ENCODE assay signal across 19 cellular contexts in genomic region chr13:24187185-24187584, GRCh38. TPM values are rescaled to one million over a fixed set of nuclear protein-coding genes. Genes with fewer than 3 reads are reported as not detected.
DNase-seq lines count a peak whose midpoint lies in the region; ATAC-seq and TF ChIP-seq lines count a peak whose summit lies in the region.
"Had no signal": no experiment of that assay in that cellular context is flagged by ENCODE, and none has a peak within 500 bp of the region (broad histone marks: within the 10 kb centered on the region; RNA-seq: fewer than 3 reads in every experiment).

No MANE protein-coding gene starts in this region.

- H3K27ac Mint-ChIP-seq in CD4-positive, alpha-beta T cell: no peak overlapping the region
- H3K27ac Mint-ChIP-seq: memory B cell had no signal

- H3K27me3 ChIP-seq in SK-N-SH (ENCODE audit: insufficient read depth) (no peaks in the 10 kb centered on the region), neutrophil (no peaks in the 10 kb centered on the region)
- no peaks in the 10 kb centered on the region for H3K27me3 ChIP-seq in CD4-positive, alpha-beta T cell (ENCODE audit: control insufficient read depth, insufficient read depth, low read length)
- H3K27me3 ChIP-seq: SJSA1 had no signal

- H3K4me2 ChIP-seq in SK-N-SH: no peak overlapping the region

- H3K4me1 ChIP-seq in SK-N-SH (ENCODE audit: control insufficient read depth in 1 of 2, insufficient read depth in 2 of 2, low read depth in 1 of 2, low read length in 1 of 2): no peaks in the 10 kb centered on the region
- H3K4me1 ChIP-seq in neutrophil (ENCODE audit: control insufficient read depth in 1 of 2, insufficient read depth in 1 of 2, low read depth in 1 of 2, low read length in 1 of 2): peaks cover 4 to 22% of the 10 kb centered on the region in 2 experiments
- H3K4me1 ChIP-seq: HAP-1 had no signal

- no peak for DNase-seq in activated CD4-positive, CD25-positive, alpha-beta regulatory T cell (lab: John Stamatoyannopoulos, UW)
- DNase-seq in SK-N-SH: no peak
- peak; percentile 46 for DNase-seq in choroid plexus epithelial cell (ENCODE audit: low read depth)
- no peak for DNase-seq in CD4-positive, alpha-beta T cell
- no peak for DNase-seq in DMS79 (lab: John Stamatoyannopoulos, UW)
- DNase-seq in G401 (ENCODE audit: low spot score): no peak
- DNase-seq: 8988T; activated CD4-positive, alpha-beta T cell treated with anti-CD3 and anti-CD28 coated beads, Interleukin-2, amount 50 U/mL, for 4 hours; anterior cingulate cortex; DMS 273 treated with DMSO at 0.1 percent for 48 hours; Karpas-422; NCI-H226; substantia nigra had no signal

- no peaks in the 10 kb centered on the region for H3F3A ChIP-seq in SK-N-SH (replicated peaks; ENCODE audit: insufficient read depth)

- no peak overlapping the region for H3K9ac ChIP-seq in SK-N-SH

- no peaks in the 10 kb centered on the region for H3K36me3 Mint-ChIP-seq in CD4-positive, alpha-beta T cell (ENCODE audit: low read depth)

- in situ Hi-C loops in G401 (cut with HindIII; ENCODE audit: low sequenced_read_pairs): no loop called here

- no peak overlapping the region for H3K27ac ChIP-seq in SK-N-SH (ENCODE audit: low read depth in 2 of 2, low read length in 1 of 2)
- peak overlapping the region; percentile 30 for H3K27ac ChIP-seq in neutrophil
- no peak overlapping the region for H3K27ac ChIP-seq in CD4-positive, alpha-beta T cell (ENCODE audit: low read depth, low read length)
- H3K27ac ChIP-seq: SJSA1 had no signal

- H3K4me3 Mint-ChIP-seq in CD4-positive, alpha-beta T cell: no peak overlapping the region
- H3K4me3 Mint-ChIP-seq: memory B cell had no signal

- no peaks in the 10 kb centered on the region for H3K9me2 ChIP-seq in SK-N-SH

- no peaks in the 10 kb centered on the region for H3K79me2 ChIP-seq in SK-N-SH (ENCODE audit: insufficient read depth)

- TF ChIP-seq RAD21 in SK-N-SH (IDR thresholded peaks at IDR 0.05; ENCODE audit: low read length): no peak

- peaks cover 4% of the 10 kb centered on the region for H3K9me3 Mint-ChIP-seq in CD4-positive, alpha-beta T cell

- no peak overlapping the region for H2AFZ ChIP-seq in SK-N-SH (ENCODE audit: low read depth)

- TF ChIP-seq EP300 in SK-N-SH (IDR thresholded peaks at IDR 0.05; ENCODE audit: borderline replicate concordance in 1 of 2, low read depth in 1 of 2, low read length in 1 of 2): no peak

- H3K4me3 ChIP-seq in SK-N-SH (ENCODE audit: low read depth in 2 of 2, low read length in 1 of 2): no peak overlapping the region
- H3K4me3 ChIP-seq in choroid plexus epithelial cell (ENCODE audit: low read depth, low read length): no peak overlapping the region
- no peak overlapping the region for H3K4me3 ChIP-seq in neutrophil (ENCODE audit: low read depth in 1 of 2, low read length in 1 of 2)
- H3K4me3 ChIP-seq: GM12878, HAP-1, SJSA1 had no signal

- no peaks in the 10 kb centered on the region for H4K20me1 ChIP-seq in SK-N-SH (ENCODE audit: insufficient read depth)

- TF ChIP-seq CTCF in SK-N-SH (IDR thresholded peaks at IDR 0.05) (no peak), choroid plexus epithelial cell (conservative IDR thresholded peaks at IDR 0.05; ENCODE audit: low read depth, low read length) (no peak), neutrophil (IDR thresholded peaks at IDR 0.05) (no peak)
- no peak for TF ChIP-seq CTCF in CD4-positive, alpha-beta T cell (IDR thresholded peaks at IDR 0.05)

- no peaks in the 10 kb centered on the region for H3K27me3 Mint-ChIP-seq in CD4-positive, alpha-beta T cell
- H3K27me3 Mint-ChIP-seq: memory B cell had no signal

- CTCF ChIA-PET in SK-N-SH (lab: Yijun Ruan, JAX): interaction anchor here (1.7 kb wide), 1 partner anchor 15 kb away, joined by 4 read pairs; no protein-coding TSS in a partner anchor
- CTCF ChIA-PET in CD4-positive, alpha-beta T cell (lab: Charles Lee): no interaction called here

- H3K4me1 Mint-ChIP-seq in CD4-positive, alpha-beta T cell (ENCODE audit: low read depth): peaks cover 8% of the 10 kb centered on the region

- H3K9me3 ChIP-seq in SK-N-SH (no peaks in the 10 kb centered on the region), neutrophil (no peaks in the 10 kb centered on the region)
- H3K9me3 ChIP-seq in CD4-positive, alpha-beta T cell (ENCODE audit: control insufficient read depth, low read length): no peaks in the 10 kb centered on the region
- H3K9me3 ChIP-seq: HAP-1 had no signal

- intact Hi-C loops in CD4-positive, alpha-beta T cell (cut with DNase I, micrococcal nuclease): loop anchor here in 1 of 2 experiments (5.0 kb wide), 1 partner anchor 45 kb away; no protein-coding TSS in a partner anchor

- POLR2A ChIA-PET in SK-N-SH (lab: Yijun Ruan, JAX): no interaction called here
- POLR2A ChIA-PET in CD4-positive, alpha-beta T cell (lab: Charles Lee): no interaction called here

- WGBS in SK-N-SH (ENCODE audit: low lambda C conversion rate): 87% methylated on average over 7 of the region's 7 CpGs

- H3K36me3 ChIP-seq in SK-N-SH (replicated peaks in 1 of 2; ENCODE audit: control insufficient read depth in 1 of 2, insufficient read depth in 2 of 2, low read length in 1 of 2): no peaks in the 10 kb centered on the region
- no peaks in the 10 kb centered on the region for H3K36me3 ChIP-seq in neutrophil
- H3K36me3 ChIP-seq: HAP-1 had no signal

- ATAC-seq in activated CD4-positive, CD25-positive, alpha-beta regulatory T cell treated with anti-CD3 and anti-CD28 coated beads, Interleukin-2, amount 50 U/mL, for 24 hours: peak; percentile 79 to 89
- no peak for ATAC-seq in CD4-positive, alpha-beta T cell (ENCODE audit: poor library complexity)
- ATAC-seq: GM12878 had no signal

TF ChIP-seq in SK-N-SH, 30 proteins besides CTCF, POLR2A, EP300 and RAD21:
- TF ChIP-seq GABPA (IDR thresholded peaks at IDR 0.05; ENCODE audit: low read depth): no peak
- TF ChIP-seq PBX3 (IDR thresholded peaks at IDR 0.05): peak; percentile 39
- TF ChIP-seq TCF12 (IDR thresholded peaks at IDR 0.05): peak; percentile 65
- no peak for TF ChIP-seq ELF1 (IDR thresholded peaks at IDR 0.05)
- 0 out of 2 replicates have a peak, but pooled peaks have one; percentile 24 for TF ChIP-seq FOSL2 (IDR thresholded peaks at IDR 0.05; ENCODE audit: borderline replicate concordance, low read depth)
- no peak for TF ChIP-seq IRF3 (IDR thresholded peaks at IDR 0.05; ENCODE audit: low read depth, low read length)
- no peak for TF ChIP-seq RCOR1 (IDR thresholded peaks at IDR 0.05; ENCODE audit: low read length)
- no peak for TF ChIP-seq YY1 (IDR thresholded peaks at IDR 0.05; ENCODE audit: low read depth)
- no peak for TF ChIP-seq RXRA (IDR thresholded peaks at IDR 0.05; ENCODE audit: borderline replicate concordance, low read depth)

RNA-seq across cellular contexts. Expression of gene SPATA13, which starts 26.7 kb away (rescaled TPM):
- 4.3 and 4.7 TPM in 2 replicates for polyA plus RNA-seq in SK-N-SH (2012; rRNA removed)
- polyA plus RNA-seq in SK-N-SH (2012; cell fraction: cytosol; rRNA removed): 2.5 and 2.8 TPM in 2 replicates
- polyA plus RNA-seq in SK-N-SH (2012; cell fraction: nucleus; rRNA removed): 16.5 and 18.3 TPM in 2 replicates
- total RNA-seq in CD4-positive, alpha-beta T cell: 10 to 100 TPM; 87.7 to 94.6 TPM
- 0.68 and 0.88 TPM in 2 replicates for total RNA-seq in G401 (2014; rRNA removed; shearing (Covaris generic))

Comparison
In these comparisons a context has a peak if more than half of its experiments do, and no peak if none do; other contexts are left out.
1. RNA of gene SPATA13, which starts 26.7 kb away (total RNA-seq): 87.7 to 94.6 TPM in CD4-positive, alpha-beta T cell; 0.68 to 0.88 TPM in G401; every median in the first group is over 10 times any median in the second.